ENCODE assay signal across 8 cellular contexts in genomic region chr1:98660941-98661543, GRCh38. TPM values are rescaled to one million over a fixed set of nuclear protein-coding genes. Genes with fewer than 3 reads are reported as not detected.
DNase-seq lines count a peak whose midpoint lies in the region; ATAC-seq and TF ChIP-seq lines count a peak whose summit lies in the region.

No MANE protein-coding gene starts in this region.

- H3K4me3 Mint-ChIP-seq in natural killer cell = peak overlapping the region; percentile 66

- BruUV-seq in PC-9 (replicated peaks; lab: Mats Ljungman, UMichigan) = TSS peak; percentile 88

- peak; percentile 6 for ATAC-seq in GM18511 (IDR thresholded peaks at IDR 0.05; ENCODE audit: unreplicated experiment)
- no peak for ATAC-seq in natural killer cell
- no peak for ATAC-seq in HG03457 (IDR thresholded peaks at IDR 0.05; ENCODE audit: unreplicated experiment)
- ATAC-seq in HG03175 (IDR thresholded peaks at IDR 0.05; ENCODE audit: unreplicated experiment) = no peak
- ATAC-seq in GM21619 (IDR thresholded peaks at IDR 0.05; ENCODE audit: unreplicated experiment) = no peak

- POLR2A ChIA-PET in PC-9 (lab: Charles Lee; ENCODE audit: unreplicated experiment) = interaction anchor here (0.8 kb wide), 1 partner anchor 451 kb away, joined by 3 read pairs; no protein-coding TSS in a partner anchor

- no peaks in the 10 kb centered on the region for H3K9me2 ChIP-seq in PC-9 (ENCODE audit: insufficient read depth)

- H4K20me1 ChIP-seq in PC-9 (ENCODE audit: insufficient read depth) = no peaks in the 10 kb centered on the region

- H3K27ac Mint-ChIP-seq in natural killer cell = no peak overlapping the region

- peaks cover 29% of the 10 kb centered on the region for H3K79me2 ChIP-seq in PC-9 (ENCODE audit: low read depth)

- CTCF ChIA-PET in PC-9 (lab: Charles Lee) = no interaction called here

- peak overlapping the region; percentile 96 for H2AFZ ChIP-seq in PC-9

- H3K36me3 ChIP-seq in PC-9 (ENCODE audit: low read depth) = no peaks in the 10 kb centered on the region
- no peaks in the 10 kb centered on the region for H3K36me3 ChIP-seq in esophagus (ENCODE audit: control insufficient read depth in 2 of 2, insufficient read depth in 2 of 2, low read length in 1 of 2)

- TF ChIP-seq CTCF in PC-9 (conservative IDR thresholded peaks at IDR 0.05) (no peak), natural killer cell (IDR thresholded peaks at IDR 0.05) (no peak)

- peaks cover 24% of the 10 kb centered on the region for H3K4me1 ChIP-seq in PC-9 (replicated peaks; ENCODE audit: insufficient read depth)
- peaks cover 0 to 2% of the 10 kb centered on the region in 2 donors for H3K4me1 ChIP-seq in esophagus (ENCODE audit: control insufficient read depth in 2 of 2, insufficient read depth in 2 of 2, low read length in 1 of 2)

- intact Hi-C loops in PC-9 (cut with micrococcal nuclease; ENCODE audit: unreplicated experiment) (loop anchor here (2.0 to 10.0 kb wide), 3 partner anchors 186 to 604 kb away; no protein-coding TSS in a partner anchor), natural killer cell (cut with micrococcal nuclease) (no loop called here)

- H3K36me3 Mint-ChIP-seq in natural killer cell = peaks cover 7% of the 10 kb centered on the region

- peaks cover 27 to 41% of the 10 kb centered on the region in 2 donors for H3K27me3 Mint-ChIP-seq in natural killer cell (ENCODE audit: low read depth in 2 of 2)

- H3K4me3 ChIP-seq in PC-9 (peak overlapping the region; percentile 70), esophagus (ENCODE audit: low read depth in 1 of 2, low read length in 2 of 2) (peak overlapping the region; percentile 79 to 82)

- peaks cover 20% of the 10 kb centered on the region; the same call in 1 of the 2 replicates for H3F3A ChIP-seq in PC-9 (ENCODE audit: insufficient read depth, low read depth)

- WGBS in esophagus, 2 donors = 3 to 4% methylated on average over 25 of the region's 25 CpGs

- peak overlapping the region; percentile 87 for H3K4me2 ChIP-seq in PC-9

- H3K4me1 Mint-ChIP-seq in natural killer cell = peaks cover 11 to 12% of the 10 kb centered on the region in 2 donors

- DNase-seq in PC-9 = no peak
- DNase-seq in natural killer cell = no peak
- DNase-seq in middle frontal gyrus (ENCODE audit: extremely low spot score, low spot score) = no peak

- H3K27me3 ChIP-seq in PC-9 (ENCODE audit: insufficient read depth, low read depth) (no peaks in the 10 kb centered on the region), esophagus (ENCODE audit: control insufficient read depth in 1 of 2, insufficient read depth in 2 of 2, low read length in 2 of 2) (no peaks in the 10 kb centered on the region)

- H3K27ac ChIP-seq in PC-9 (peak overlapping the region; percentile 37), esophagus (ENCODE audit: low read depth in 2 of 2, low read length in 1 of 2) (peak overlapping the region; percentile 75 to 87)

- H3K9me3 Mint-ChIP-seq in natural killer cell = peaks cover 0 to 6% of the 10 kb centered on the region in 2 donors

- no peaks in the 10 kb centered on the region for H3K9me3 ChIP-seq in PC-9 (ENCODE audit: insufficient read depth, low read depth)
- no peaks in the 10 kb centered on the region for H3K9me3 ChIP-seq in esophagus (ENCODE audit: control insufficient read depth in 2 of 2, insufficient read depth in 1 of 2, low read depth in 1 of 2, low read length in 1 of 2)

RNA-seq across cellular contexts. Expression of gene SNX7, which starts 0.5 kb away (rescaled TPM):
- total RNA-seq in PC-9 (2021) (25.3 and 25.4 TPM in 2 replicates), natural killer cell (under 1 TPM in 2 of 3 donors, not detected in 1; 0.14 to 0.93 TPM)
- 10 to 100 TPM in 1 of 2 donors, 1 to 10 TPM in 1; 2.7 to 14.7 TPM for polyA plus RNA-seq in esophagus

Comparison
In these comparisons a context has a peak if more than half of its experiments do, and no peak if none do; other contexts are left out.
1. RNA of gene SNX7, which starts 0.5 kb away (total RNA-seq): 25.3 to 25.4 TPM in PC-9; 0.14 to 0.93 TPM in natural killer cell; every median in the first group is over 10 times any median in the second.